In the genomic region with DNA sequence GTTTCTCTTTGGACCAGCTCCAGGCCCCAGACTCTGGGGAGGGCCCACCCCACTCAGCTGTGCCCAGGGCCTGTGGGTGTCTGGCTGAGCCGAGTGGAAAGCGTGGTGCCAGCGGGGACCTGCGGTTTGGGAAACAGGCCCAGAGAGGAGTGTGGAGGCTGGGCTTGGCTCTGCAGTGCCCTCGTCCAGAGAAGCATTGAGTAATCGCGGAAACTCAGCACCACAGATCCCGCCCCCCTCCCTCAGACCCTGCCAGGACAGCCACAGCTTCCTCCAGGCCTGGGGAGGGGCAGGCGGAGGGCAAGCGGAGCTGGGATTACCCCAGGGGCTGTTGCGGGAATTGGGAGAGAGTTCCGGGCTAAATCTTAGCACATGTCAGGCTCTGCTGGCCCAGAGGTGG, we compare ENCODE assay signal across 1 cellular context.
TF ChIP-seq lines count a peak whose summit lies in the region.

No MANE protein-coding gene starts in this region.

TF ChIP-seq in HEK293, 187 proteins besides CTCF, POLR2A, EP300 and RAD21 (continued from another document):
- TF ChIP-seq, protein P1, sequence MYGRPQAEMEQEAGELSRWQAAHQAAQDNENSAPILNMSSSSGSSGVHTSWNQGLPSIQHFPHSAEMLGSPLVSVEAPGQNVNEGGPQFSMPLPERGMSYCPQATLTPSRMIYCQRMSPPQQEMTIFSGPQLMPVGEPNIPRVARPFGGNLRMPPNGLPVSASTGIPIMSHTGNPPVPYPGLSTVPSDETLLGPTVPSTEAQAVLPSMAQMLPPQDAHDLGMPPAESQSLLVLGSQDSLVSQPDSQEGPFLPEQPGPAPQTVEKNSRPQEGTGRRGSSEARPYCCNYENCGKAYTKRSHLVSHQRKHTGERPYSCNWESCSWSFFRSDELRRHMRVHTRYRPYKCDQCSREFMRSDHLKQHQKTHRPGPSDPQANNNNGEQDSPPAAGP (tag by site-specific recombination; IDR thresholded peaks at IDR 0.05) = no peak
- TF ChIP-seq, protein P2, sequence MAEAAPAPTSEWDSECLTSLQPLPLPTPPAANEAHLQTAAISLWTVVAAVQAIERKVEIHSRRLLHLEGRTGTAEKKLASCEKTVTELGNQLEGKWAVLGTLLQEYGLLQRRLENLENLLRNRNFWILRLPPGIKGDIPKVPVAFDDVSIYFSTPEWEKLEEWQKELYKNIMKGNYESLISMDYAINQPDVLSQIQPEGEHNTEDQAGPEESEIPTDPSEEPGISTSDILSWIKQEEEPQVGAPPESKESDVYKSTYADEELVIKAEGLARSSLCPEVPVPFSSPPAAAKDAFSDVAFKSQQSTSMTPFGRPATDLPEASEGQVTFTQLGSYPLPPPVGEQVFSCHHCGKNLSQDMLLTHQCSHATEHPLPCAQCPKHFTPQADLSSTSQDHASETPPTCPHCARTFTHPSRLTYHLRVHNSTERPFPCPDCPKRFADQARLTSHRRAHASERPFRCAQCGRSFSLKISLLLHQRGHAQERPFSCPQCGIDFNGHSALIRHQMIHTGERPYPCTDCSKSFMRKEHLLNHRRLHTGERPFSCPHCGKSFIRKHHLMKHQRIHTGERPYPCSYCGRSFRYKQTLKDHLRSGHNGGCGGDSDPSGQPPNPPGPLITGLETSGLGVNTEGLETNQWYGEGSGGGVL (tag by site-specific recombination; IDR thresholded peaks at IDR 0.05) = no peak
TF ChIP-seq in HEK293: peak in this region for 2.
